1 cellular context compared by ENCODE assay signal in genomic region chr17:27613425-27613824, GRCh38.
TF ChIP-seq lines count a peak whose summit lies in the region.

No MANE protein-coding gene starts in this region.

TF ChIP-seq in K562, 482 proteins besides CTCF, POLR2A, EP300 and RAD21 (continued from another document):
- TF ChIP-seq CBFA2T2 (conservative IDR thresholded peaks at IDR 0.05): peak; percentile 32
- TF ChIP-seq CC2D1A (IDR thresholded peaks at IDR 0.05): no peak
- no peak for TF ChIP-seq HNRNPK (IDR thresholded peaks at IDR 0.05; ENCODE audit: low read depth, low read length, poor library complexity, severe bottlenecking)
- no peak for TF ChIP-seq SREBF1 (IDR thresholded peaks at IDR 0.05; ENCODE audit: borderline replicate concordance, low read depth, low read length)
- no peak for TF ChIP-seq HBP1 (CRISPR knock-in tag; IDR thresholded peaks at IDR 0.05)
- no peak for TF ChIP-seq REST (CRISPR knock-in tag; IDR thresholded peaks at IDR 0.05; ENCODE audit: low read depth)
- no peak for TF ChIP-seq NFRKB (IDR thresholded peaks at IDR 0.05; ENCODE audit: low read depth)
- TF ChIP-seq ELF4 (CRISPR knock-in tag; IDR thresholded peaks at IDR 0.05): no peak
- no peak for TF ChIP-seq PRPF4 (IDR thresholded peaks at IDR 0.05; ENCODE audit: insufficient read depth, low read depth, low read length, poor library complexity, severe bottlenecking)
- no peak for TF ChIP-seq HMGN3 (IDR thresholded peaks at IDR 0.05; ENCODE audit: borderline replicate concordance, extremely low read depth, insufficient read length, low read depth, low read length)
- TF ChIP-seq ZBTB7A (IDR thresholded peaks at IDR 0.05; ENCODE audit: borderline replicate concordance, control insufficient read depth, low read depth, low read length): peak; percentile 83
- peak; percentile 22; the same call in 1 of the 2 replicates for TF ChIP-seq TAL1 (IDR thresholded peaks at IDR 0.05)
- no peak for TF ChIP-seq CLOCK (CRISPR knock-in tag; IDR thresholded peaks at IDR 0.05; ENCODE audit: borderline replicate concordance)
- TF ChIP-seq STAT5A (IDR thresholded peaks at IDR 0.05; ENCODE audit: borderline replicate concordance, low read length): 0 out of 2 replicates have a peak, but pooled peaks have one; percentile 25
- no peak for TF ChIP-seq ZFX (CRISPR knock-in tag; IDR thresholded peaks at IDR 0.05)
- TF ChIP-seq NBN (IDR thresholded peaks at IDR 0.05; ENCODE audit: low read depth): no peak
- TF ChIP-seq TOE1 (IDR thresholded peaks at IDR 0.05; ENCODE audit: borderline replicate concordance): no peak
- no peak for TF ChIP-seq TOE1 (CRISPR knock-in tag; IDR thresholded peaks at IDR 0.05; ENCODE audit: borderline replicate concordance, low read depth)
- no peak for TF ChIP-seq NUFIP1 (IDR thresholded peaks at IDR 0.05; ENCODE audit: partially characterized antibody)
- no peak for TF ChIP-seq ZNF217 (CRISPR knock-in tag; IDR thresholded peaks at IDR 0.05)
- TF ChIP-seq KLF1 (tag; IDR thresholded peaks at IDR 0.05): no peak
- TF ChIP-seq ZNF165 (CRISPR knock-in tag; IDR thresholded peaks at IDR 0.05; ENCODE audit: borderline replicate concordance): no peak
- peak; percentile 66 for TF ChIP-seq CBFA2T3 (IDR thresholded peaks at IDR 0.05)
- no peak for TF ChIP-seq RFX5 (IDR thresholded peaks at IDR 0.05; ENCODE audit: low read depth, low read length)
- no peak for TF ChIP-seq MECOM (CRISPR knock-in tag; IDR thresholded peaks at IDR 0.05)
- no peak for TF ChIP-seq ZHX1 (conservative IDR thresholded peaks at IDR 0.05; ENCODE audit: low read length)
- TF ChIP-seq GTF2E2 (tag; IDR thresholded peaks at IDR 0.05): no peak
- no peak for TF ChIP-seq RERE (CRISPR knock-in tag; IDR thresholded peaks at IDR 0.05; ENCODE audit: borderline replicate concordance)
- no peak for TF ChIP-seq GTF2B (IDR thresholded peaks at IDR 0.05; ENCODE audit: extremely low read depth, insufficient read length)
- TF ChIP-seq ZBED1 (IDR thresholded peaks at IDR 0.05): no peak
- TF ChIP-seq ZNF384 (IDR thresholded peaks at IDR 0.05; ENCODE audit: low read depth, low read length): no peak
